11 cellular contexts compared by ENCODE assay signal in the genomic region with DNA sequence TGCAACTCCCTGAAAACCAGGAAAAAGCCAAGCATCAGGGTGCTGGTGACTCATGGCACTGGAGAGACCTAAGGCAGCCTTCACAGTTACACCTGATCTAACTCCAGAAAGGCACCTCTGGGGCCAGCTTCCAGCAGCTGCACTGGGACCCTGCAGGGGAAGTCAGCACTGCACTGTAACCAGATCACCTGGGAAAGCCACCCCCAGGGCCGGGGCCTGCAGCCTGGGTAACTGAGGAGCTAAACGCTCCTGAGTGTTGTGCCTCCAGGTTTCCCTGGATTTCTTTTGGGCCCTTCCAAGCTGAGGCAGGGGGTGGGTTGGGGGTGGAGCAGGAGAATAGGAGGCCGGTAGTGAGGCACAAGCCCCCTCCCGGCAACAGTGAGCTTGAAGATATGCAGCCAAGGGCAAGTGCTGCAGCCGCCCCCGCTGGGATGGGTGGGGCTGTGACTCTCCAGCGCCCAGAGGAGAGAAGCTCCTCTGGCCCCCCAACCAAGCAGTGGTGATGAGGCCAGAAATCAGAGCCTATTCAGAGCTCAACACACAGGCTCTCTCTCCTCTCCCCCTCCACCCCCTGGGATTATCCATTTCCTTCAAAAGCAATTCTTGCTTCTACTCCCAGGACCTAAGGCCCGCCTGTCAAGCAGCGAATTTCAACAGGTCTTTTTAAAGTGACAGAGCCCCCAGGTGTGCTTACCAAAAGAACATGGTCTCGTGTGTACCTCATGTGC. TPM values are rescaled to one million over a fixed set of nuclear protein-coding genes. Genes with fewer than 3 reads are reported as not detected.
DNase-seq lines count a peak whose midpoint lies in the region; ATAC-seq and TF ChIP-seq lines count a peak whose summit lies in the region.
"Had no signal": no experiment of that assay in that cellular context is flagged by ENCODE, and none has a peak within 500 bp of the region (broad histone marks: within the 10 kb centered on the region; RNA-seq: fewer than 3 reads in every experiment).

No MANE protein-coding gene starts in this region.

- H3K4me3 ChIP-seq in left ventricle myocardium inferior (peak overlapping the region; percentile 93), aorta (ENCODE audit: low read length in 2 of 2) (no peak overlapping the region), PC-9 (no peak overlapping the region)

- peaks cover 6% of the 10 kb centered on the region for H3K27me3 Mint-ChIP-seq in osteocyte (ENCODE audit: unreplicated experiment)

- intact Hi-C loops in Right ventricle myocardium inferior (cut with DNase I): loop anchor here (10.0 kb wide), 2 partner anchors 327 to 417 kb away; no protein-coding TSS in a partner anchor
- intact Hi-C loops in left ventricle myocardium superior (cut with micrococcal nuclease): loop anchor here (10.0 kb wide), 1 partner anchor 67 kb away; no protein-coding TSS in a partner anchor
- intact Hi-C loops in left ventricle myocardium inferior (cut with micrococcal nuclease): loop anchor here (10.0 kb wide), 1 partner anchor 473 kb away; no protein-coding TSS in a partner anchor
- intact Hi-C loops in aorta (cut with DNase I): loop anchor here in 1 of 2 donors (5.0 to 10.0 kb wide), 2 partner anchors 70 to 307 kb away; no protein-coding TSS in a partner anchor
- intact Hi-C loops in PC-9 (cut with micrococcal nuclease; ENCODE audit: unreplicated experiment): loop anchor here (10.0 kb wide), 1 partner anchor 483 kb away; no protein-coding TSS in a partner anchor

- H3K27me3 ChIP-seq in left ventricle myocardium inferior (ENCODE audit: low read depth) (peaks cover 16% of the 10 kb centered on the region), aorta (ENCODE audit: control insufficient read depth in 1 of 2, insufficient read depth in 2 of 2, low read length in 1 of 2) (no peaks in the 10 kb centered on the region), PC-9 (ENCODE audit: insufficient read depth, low read depth) (peaks cover 43% of the 10 kb centered on the region)

- TF ChIP-seq CTCF in left ventricle myocardium inferior (IDR thresholded peaks at IDR 0.05; ENCODE audit: borderline replicate concordance) (no peak), osteocyte (IDR thresholded peaks at IDR 0.05) (no peak), PC-9 (conservative IDR thresholded peaks at IDR 0.05) (no peak)

- peaks cover 26% of the 10 kb centered on the region for H3K36me3 ChIP-seq in left ventricle myocardium inferior
- peaks cover 0 to 2% of the 10 kb centered on the region in 2 donors for H3K36me3 ChIP-seq in aorta (ENCODE audit: control insufficient read depth in 1 of 2, insufficient read depth in 2 of 2, low read length in 1 of 2)
- no peaks in the 10 kb centered on the region for H3K36me3 ChIP-seq in PC-9 (ENCODE audit: low read depth)

- no peaks in the 10 kb centered on the region for H3K9me3 Mint-ChIP-seq in osteocyte (ENCODE audit: unreplicated experiment)
- H3K9me3 Mint-ChIP-seq: stimulated activated naive CD8-positive, alpha-beta T cell treated with anti-CD3 and anti-CD28 coated beads, Interleukin-15, Interleukin-2, amounts not matched to agents 100 ng/mL and 50 ng/mL, for 24 hours had no signal

- H3F3A ChIP-seq in PC-9 (ENCODE audit: insufficient read depth, low read depth): no peaks in the 10 kb centered on the region

- DNase-seq in Right ventricle myocardium inferior (ENCODE audit: missing footprints) (peak; percentile 37), left ventricle myocardium superior (no peak), left ventricle myocardium inferior (no peak), osteocyte (ENCODE audit: extremely low spot score, unreplicated experiment) (peak; percentile 81), aorta (peak; percentile 44 to 74), PC-9 (no peak), NCI-H1092 treated with DMSO at 0.1 percent for 48 hours (lab: John Stamatoyannopoulos, UW) (no peak), GOT3 (lab: John Stamatoyannopoulos, UW) (no peak)
- DNase-seq: GF-D8 had no signal

- H3K4me3 Mint-ChIP-seq in osteocyte (ENCODE audit: unreplicated experiment): peak overlapping the region; percentile 80
- H3K4me3 Mint-ChIP-seq: stimulated activated naive CD8-positive, alpha-beta T cell treated with anti-CD3 and anti-CD28 coated beads, Interleukin-15, Interleukin-2, amounts not matched to agents 100 ng/mL and 50 ng/mL, for 24 hours had no signal

- H3K27ac Mint-ChIP-seq in osteocyte (ENCODE audit: unreplicated experiment): no peak overlapping the region
- H3K27ac Mint-ChIP-seq: stimulated activated naive CD8-positive, alpha-beta T cell treated with anti-CD3 and anti-CD28 coated beads, Interleukin-15, Interleukin-2, amounts not matched to agents 100 ng/mL and 50 ng/mL, for 24 hours had no signal

- peaks cover 38% of the 10 kb centered on the region for H3K4me1 Mint-ChIP-seq in osteocyte (ENCODE audit: unreplicated experiment)

- CTCF ChIA-PET in PC-9 (lab: Charles Lee): no interaction called here

- H4K20me1 ChIP-seq in PC-9 (ENCODE audit: insufficient read depth): no peaks in the 10 kb centered on the region

- no peaks in the 10 kb centered on the region for H3K9me2 ChIP-seq in PC-9 (ENCODE audit: insufficient read depth)

- H3K4me1 ChIP-seq in left ventricle myocardium inferior (peaks cover 87% of the 10 kb centered on the region), aorta (ENCODE audit: control insufficient read depth in 1 of 2, insufficient read depth in 2 of 2, low read length in 2 of 2) (no peaks in the 10 kb centered on the region), PC-9 (replicated peaks; ENCODE audit: insufficient read depth) (no peaks in the 10 kb centered on the region)

- no peaks in the 10 kb centered on the region for H3K79me2 ChIP-seq in PC-9 (ENCODE audit: low read depth)

- ATAC-seq in Right ventricle myocardium inferior (no peak), left ventricle myocardium superior (no peak), aorta (ENCODE audit: low FRiP score) (no peak)

- no peaks in the 10 kb centered on the region for H3K9me3 ChIP-seq in left ventricle myocardium inferior (replicated peaks)
- H3K9me3 ChIP-seq in aorta (ENCODE audit: control insufficient read depth, low read length): no peaks in the 10 kb centered on the region
- H3K9me3 ChIP-seq in PC-9 (ENCODE audit: insufficient read depth, low read depth): no peaks in the 10 kb centered on the region

- POLR2A ChIA-PET in PC-9 (lab: Charles Lee; ENCODE audit: unreplicated experiment): no interaction called here

- H3K36me3 Mint-ChIP-seq in osteocyte (ENCODE audit: unreplicated experiment): peaks cover 36% of the 10 kb centered on the region

- H2AFZ ChIP-seq in PC-9: no peak overlapping the region

- no peak overlapping the region for H3K4me2 ChIP-seq in PC-9

- H3K27ac ChIP-seq in left ventricle myocardium inferior (replicated peaks): peak overlapping the region; percentile 80
- no peak overlapping the region for H3K27ac ChIP-seq in aorta (ENCODE audit: low read depth in 1 of 2, low read length in 2 of 2)
- H3K27ac ChIP-seq in PC-9: no peak overlapping the region

- 78 to 81% methylated on average over 10 of the region's 10 CpGs for WGBS in aorta, 2 donors

- BruUV-seq in PC-9 (replicated peaks; lab: Mats Ljungman, UMichigan): no TSS peak

RNA-seq across cellular contexts. Expression of gene CXCL12, which starts 2.6 kb away (rescaled TPM):
- 144 TPM for total RNA-seq in Right ventricle myocardium inferior
- total RNA-seq in left ventricle myocardium superior: 136 TPM
- total RNA-seq in left ventricle myocardium inferior: 130 TPM
- total RNA-seq in osteocyte: 153 and 169 TPM in 2 replicates
- total RNA-seq in aorta: 100 to 1,000 TPM; 122 to 322 TPM
- polyA plus RNA-seq in aorta: 100 to 1,000 TPM; 108 to 637 TPM
- not detected in 2 replicates for total RNA-seq in PC-9 (2021)
- total RNA-seq: T-helper 1 cell treated with Interleukin-12 subunit alpha and Interleukin-12 subunit beta and Interleukin-4 antibody, amounts not matched to agents 30 ng/mL and 1 ng/mL, for 36 hours had no signal

Comparison
In these comparisons a context has a peak if more than half of its experiments do, and no peak if none do; other contexts are left out.
1. DNase-seq: peak in Right ventricle myocardium inferior (single experiment), osteocyte (single experiment) and aorta (2 of 2); none in left ventricle myocardium superior (single experiment), left ventricle myocardium inferior (single experiment), PC-9 (0 of 2), NCI-H1092 treated with DMSO at 0.1 percent for 48 hours (single experiment) and GOT3 (single experiment).
2. RNA of gene CXCL12, which starts 2.6 kb away (total RNA-seq): 122 to 322 TPM in aorta, 153 to 169 TPM in osteocyte, 144 TPM in Right ventricle myocardium inferior (single experiment), 136 TPM in left ventricle myocardium superior (single experiment) and 130 TPM in left ventricle myocardium inferior (single experiment); not detected in PC-9; every median in the first group is over 100 times any median in the second.